ENCODE assay signal across 1 cellular context in the genomic region with DNA sequence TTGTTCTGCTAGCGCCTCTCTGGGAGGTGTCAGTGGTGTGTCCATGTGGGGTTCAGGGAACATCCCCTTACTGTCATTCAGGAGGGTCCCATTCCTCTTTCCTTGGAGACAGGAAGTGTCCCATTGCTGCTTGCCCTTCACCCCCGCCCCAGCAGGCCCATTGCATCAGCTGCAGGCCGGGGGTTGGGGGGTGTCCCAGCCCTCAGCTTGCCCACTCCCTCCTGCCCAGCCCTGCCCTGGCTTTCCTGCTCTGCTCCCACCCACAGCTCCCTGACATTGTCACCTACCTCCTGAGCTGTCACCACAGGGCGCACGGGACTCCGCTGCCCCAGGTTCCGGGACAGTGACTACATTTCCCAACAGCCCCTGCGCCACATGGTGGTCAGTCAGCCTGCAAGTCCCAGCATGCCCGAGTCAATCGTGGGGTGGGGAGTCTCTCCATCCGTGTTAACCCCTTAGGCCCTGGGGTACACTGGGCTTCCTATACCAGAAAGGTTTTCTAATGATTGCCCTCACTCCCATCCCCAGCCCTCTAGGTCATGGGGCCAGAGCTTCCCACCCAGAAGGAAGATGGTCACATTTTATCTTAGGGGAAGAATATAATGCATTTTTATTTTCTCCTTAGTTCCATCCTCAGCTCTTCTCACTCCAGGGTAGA.
TF ChIP-seq lines count a peak whose summit lies in the region.

TSS of gene INPP5B (minus strand) at position 351 of the 658 bp plus-strand sequence. CDS start 745 bp downstream, outside the sequence.

TF ChIP-seq in HEK293, 187 proteins besides CTCF, POLR2A, EP300 and RAD21 (continued from another document and continues in another):
- 0 out of 2 replicates have a peak, but pooled peaks have one; percentile 11 for TF ChIP-seq ZNF341 (tag by site-specific recombination; IDR thresholded peaks at IDR 0.05; ENCODE audit: low read depth)
- TF ChIP-seq ZBTB7A (tag by site-specific recombination; IDR thresholded peaks at IDR 0.05; ENCODE audit: low read depth) = no peak
- TF ChIP-seq PRDM1 (tag by site-specific recombination; IDR thresholded peaks at IDR 0.05) = no peak
- TF ChIP-seq ZNF426 (tag by site-specific recombination; IDR thresholded peaks at IDR 0.05) = no peak
- TF ChIP-seq ZNF521 (tag by site-specific recombination; IDR thresholded peaks at IDR 0.05) = no peak
- TF ChIP-seq BCL11B (tag by site-specific recombination; IDR thresholded peaks at IDR 0.05; ENCODE audit: low read depth) = peak; percentile 86
- TF ChIP-seq ZNF626 (tag by site-specific recombination; IDR thresholded peaks at IDR 0.05) = no peak
- no peak for TF ChIP-seq ZNF404 (tag by site-specific recombination; IDR thresholded peaks at IDR 0.05)
- no peak for TF ChIP-seq ZNF18 (tag by site-specific recombination; IDR thresholded peaks at IDR 0.05)
- TF ChIP-seq KLF1 (tag by site-specific recombination; IDR thresholded peaks at IDR 0.05) = peak; percentile 26; the same call in 1 of the 2 replicates
- TF ChIP-seq ZNF26 (tag by site-specific recombination; IDR thresholded peaks at IDR 0.05) = no peak
- no peak for TF ChIP-seq ZNF148 (tag by site-specific recombination; IDR thresholded peaks at IDR 0.05; ENCODE audit: borderline replicate concordance)
- TF ChIP-seq ZNF214 (tag by site-specific recombination; IDR thresholded peaks at IDR 0.05; ENCODE audit: borderline replicate concordance) = no peak
- no peak for TF ChIP-seq OSR2 (tag by site-specific recombination; IDR thresholded peaks at IDR 0.05)
- TF ChIP-seq, protein P1, sequence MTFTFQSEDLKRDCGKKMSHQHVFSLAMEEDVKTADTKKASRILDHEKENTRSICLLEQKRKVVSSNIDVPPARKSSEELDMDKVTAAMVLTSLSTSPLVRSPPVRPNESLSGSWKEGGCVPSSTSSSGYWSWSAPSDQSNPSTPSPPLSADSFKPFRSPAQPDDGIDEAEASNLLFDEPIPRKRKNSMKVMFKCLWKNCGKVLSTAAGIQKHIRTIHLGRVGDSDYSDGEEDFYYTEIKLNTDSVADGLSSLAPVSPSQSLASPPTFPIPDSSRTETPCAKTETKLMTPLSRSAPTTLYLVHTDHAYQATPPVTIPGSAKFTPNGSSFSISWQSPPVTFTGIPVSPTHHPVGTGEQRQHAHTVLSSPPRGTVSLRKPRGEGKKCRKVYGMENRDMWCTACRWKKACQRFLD (tag by site-specific recombination; IDR thresholded peaks at IDR 0.05) = no peak
- no peak for TF ChIP-seq ZNF16 (tag by site-specific recombination; IDR thresholded peaks at IDR 0.05; ENCODE audit: low read depth)
- peak; percentile 61; the same call in 1 of the 2 replicates for TF ChIP-seq ZBTB21 (tag by site-specific recombination; IDR thresholded peaks at IDR 0.05)
- TF ChIP-seq, protein P2, sequence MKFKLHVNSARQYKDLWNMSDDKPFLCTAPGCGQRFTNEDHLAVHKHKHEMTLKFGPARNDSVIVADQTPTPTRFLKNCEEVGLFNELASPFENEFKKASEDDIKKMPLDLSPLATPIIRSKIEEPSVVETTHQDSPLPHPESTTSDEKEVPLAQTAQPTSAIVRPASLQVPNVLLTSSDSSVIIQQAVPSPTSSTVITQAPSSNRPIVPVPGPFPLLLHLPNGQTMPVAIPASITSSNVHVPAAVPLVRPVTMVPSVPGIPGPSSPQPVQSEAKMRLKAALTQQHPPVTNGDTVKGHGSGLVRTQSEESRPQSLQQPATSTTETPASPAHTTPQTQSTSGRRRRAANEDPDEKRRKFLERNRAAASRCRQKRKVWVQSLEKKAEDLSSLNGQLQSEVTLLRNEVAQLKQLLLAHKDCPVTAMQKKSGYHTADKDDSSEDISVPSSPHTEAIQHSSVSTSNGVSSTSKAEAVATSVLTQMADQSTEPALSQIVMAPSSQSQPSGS (tag by site-specific recombination; IDR thresholded peaks at IDR 0.05; ENCODE audit: low read depth) = no peak
- TF ChIP-seq SP7 (tag by site-specific recombination; IDR thresholded peaks at IDR 0.05) = peak; percentile 75; the same call in 1 of the 2 replicates
- TF ChIP-seq ZBTB17 (tag by site-specific recombination; IDR thresholded peaks at IDR 0.05) = peak; percentile 92
- peak; percentile 89 for TF ChIP-seq ZNF335 (tag by site-specific recombination; conservative IDR thresholded peaks at IDR 0.05)
- no peak for TF ChIP-seq OVOL3 (tag by site-specific recombination; IDR thresholded peaks at IDR 0.05)
- TF ChIP-seq BCL11A (tag by site-specific recombination; IDR thresholded peaks at IDR 0.05; ENCODE audit: low read depth) = peak; percentile 92; the same call in 1 of the 2 replicates
- no peak for TF ChIP-seq ZNF791 (tag by site-specific recombination; IDR thresholded peaks at IDR 0.05)
- no peak for TF ChIP-seq ZNF610 (tag by site-specific recombination; IDR thresholded peaks at IDR 0.05; ENCODE audit: borderline replicate concordance)
- TF ChIP-seq ZNF621 (tag by site-specific recombination; IDR thresholded peaks at IDR 0.05) = no peak
- peak; percentile 88 for TF ChIP-seq ZBTB48 (tag by site-specific recombination; IDR thresholded peaks at IDR 0.05)
- no peak for TF ChIP-seq HOXA7 (CRISPR knock-in tag; IDR thresholded peaks at IDR 0.05; ENCODE audit: borderline replicate concordance)
- peak; percentile 22; the same call in 1 of the 2 replicates for TF ChIP-seq ZNF324 (tag by site-specific recombination; IDR thresholded peaks at IDR 0.05)
- TF ChIP-seq, protein P3, sequence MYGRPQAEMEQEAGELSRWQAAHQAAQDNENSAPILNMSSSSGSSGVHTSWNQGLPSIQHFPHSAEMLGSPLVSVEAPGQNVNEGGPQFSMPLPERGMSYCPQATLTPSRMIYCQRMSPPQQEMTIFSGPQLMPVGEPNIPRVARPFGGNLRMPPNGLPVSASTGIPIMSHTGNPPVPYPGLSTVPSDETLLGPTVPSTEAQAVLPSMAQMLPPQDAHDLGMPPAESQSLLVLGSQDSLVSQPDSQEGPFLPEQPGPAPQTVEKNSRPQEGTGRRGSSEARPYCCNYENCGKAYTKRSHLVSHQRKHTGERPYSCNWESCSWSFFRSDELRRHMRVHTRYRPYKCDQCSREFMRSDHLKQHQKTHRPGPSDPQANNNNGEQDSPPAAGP (tag by site-specific recombination; IDR thresholded peaks at IDR 0.05) = peak; percentile 31; the same call in 1 of the 2 replicates
- TF ChIP-seq ZNF692 (tag by site-specific recombination; IDR thresholded peaks at IDR 0.05) = peak; percentile 60; the same call in 1 of the 2 replicates
- TF ChIP-seq KLF16 (tag by site-specific recombination; IDR thresholded peaks at IDR 0.05) = no peak; the same call in 1 of the 2 replicates
- TF ChIP-seq ZNF433 (tag by site-specific recombination; IDR thresholded peaks at IDR 0.05; ENCODE audit: low read depth) = no peak
- TF ChIP-seq ZNF488 (tag by site-specific recombination; IDR thresholded peaks at IDR 0.05) = no peak
- TF ChIP-seq ZNF596 (tag by site-specific recombination; IDR thresholded peaks at IDR 0.05) = no peak
- peak; percentile 71 for TF ChIP-seq ZXDB (tag by site-specific recombination; IDR thresholded peaks at IDR 0.05)
- no peak for TF ChIP-seq ZNF121 (tag by site-specific recombination; IDR thresholded peaks at IDR 0.05)
- TF ChIP-seq ZNF221 (tag by site-specific recombination; IDR thresholded peaks at IDR 0.05; ENCODE audit: borderline replicate concordance) = no peak
- no peak for TF ChIP-seq ZNF555 (tag by site-specific recombination; conservative IDR thresholded peaks at IDR 0.05)
- TF ChIP-seq ZNF76 (tag by site-specific recombination; IDR thresholded peaks at IDR 0.05; ENCODE audit: borderline replicate concordance, low read depth) = peak; percentile 99
- 0 out of 2 replicates have a peak, but pooled peaks have one; percentile 27 for TF ChIP-seq KLF9 (tag by site-specific recombination; IDR thresholded peaks at IDR 0.05; ENCODE audit: low read depth)
- no peak for TF ChIP-seq ZNF146 (tag by site-specific recombination; IDR thresholded peaks at IDR 0.05)
- TF ChIP-seq, protein P4, sequence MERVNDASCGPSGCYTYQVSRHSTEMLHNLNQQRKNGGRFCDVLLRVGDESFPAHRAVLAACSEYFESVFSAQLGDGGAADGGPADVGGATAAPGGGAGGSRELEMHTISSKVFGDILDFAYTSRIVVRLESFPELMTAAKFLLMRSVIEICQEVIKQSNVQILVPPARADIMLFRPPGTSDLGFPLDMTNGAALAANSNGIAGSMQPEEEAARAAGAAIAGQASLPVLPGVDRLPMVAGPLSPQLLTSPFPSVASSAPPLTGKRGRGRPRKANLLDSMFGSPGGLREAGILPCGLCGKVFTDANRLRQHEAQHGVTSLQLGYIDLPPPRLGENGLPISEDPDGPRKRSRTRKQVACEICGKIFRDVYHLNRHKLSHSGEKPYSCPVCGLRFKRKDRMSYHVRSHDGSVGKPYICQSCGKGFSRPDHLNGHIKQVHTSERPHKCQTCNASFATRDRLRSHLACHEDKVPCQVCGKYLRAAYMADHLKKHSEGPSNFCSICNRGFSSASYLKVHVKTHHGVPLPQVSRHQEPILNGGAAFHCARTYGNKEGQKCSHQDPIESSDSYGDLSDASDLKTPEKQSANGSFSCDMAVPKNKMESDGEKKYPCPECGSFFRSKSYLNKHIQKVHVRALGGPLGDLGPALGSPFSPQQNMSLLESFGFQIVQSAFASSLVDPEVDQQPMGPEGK (tag by site-specific recombination; IDR thresholded peaks at IDR 0.05) = peak; percentile 84
- TF ChIP-seq, protein P5, sequence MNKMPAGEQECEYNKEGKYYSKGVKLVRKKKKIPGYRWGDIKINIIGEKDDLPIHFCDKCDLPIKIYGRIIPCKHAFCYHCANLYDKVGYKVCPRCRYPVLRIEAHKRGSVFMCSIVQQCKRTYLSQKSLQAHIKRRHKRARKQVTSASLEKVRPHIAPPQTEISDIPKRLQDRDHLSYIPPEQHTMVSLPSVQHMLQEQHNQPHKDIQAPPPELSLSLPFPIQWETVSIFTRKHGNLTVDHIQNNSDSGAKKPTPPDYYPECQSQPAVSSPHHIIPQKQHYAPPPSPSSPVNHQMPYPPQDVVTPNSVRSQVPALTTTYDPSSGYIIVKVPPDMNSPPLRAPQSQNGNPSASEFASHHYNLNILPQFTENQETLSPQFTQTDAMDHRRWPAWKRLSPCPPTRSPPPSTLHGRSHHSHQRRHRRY (tag by site-specific recombination; IDR thresholded peaks at IDR 0.05) = no peak
